Comparison of ENCODE assay signal across 1 cellular context in genomic region chr16:88064889-88065746, GRCh38.
TF ChIP-seq lines count a peak whose summit lies in the region.

No MANE protein-coding gene starts in this region.

TF ChIP-seq in IMR-90, 13 proteins besides CTCF, POLR2A, EP300 and RAD21 (continued from another document):
- no peak for TF ChIP-seq ELK1 (IDR thresholded peaks at IDR 0.05; ENCODE audit: borderline replicate concordance, low read depth, low read length)
- TF ChIP-seq NFE2L2 (IDR thresholded peaks at IDR 0.05; ENCODE audit: low read depth, low read length), result no peak
- no peak for TF ChIP-seq MAZ (IDR thresholded peaks at IDR 0.05; ENCODE audit: borderline replicate concordance, low read depth, low read length)
- TF ChIP-seq RFX5 (IDR thresholded peaks at IDR 0.05; ENCODE audit: low read depth, low read length), result no peak
- TF ChIP-seq BHLHE40 (IDR thresholded peaks at IDR 0.05; ENCODE audit: low read depth, low read length), result no peak
- no peak for TF ChIP-seq USF2 (IDR thresholded peaks at IDR 0.05; ENCODE audit: low read depth, low read length)
- TF ChIP-seq RCOR1 (IDR thresholded peaks at IDR 0.05; ENCODE audit: insufficient replicate concordance, low read length), result no peak
- no peak for TF ChIP-seq CEBPB (IDR thresholded peaks at IDR 0.05; ENCODE audit: low read depth, low read length)
- TF ChIP-seq MXI1 (IDR thresholded peaks at IDR 0.05; ENCODE audit: borderline replicate concordance, low read depth, low read length), result no peak
